ENCODE assay signal across 1 cellular context in the genomic region with DNA sequence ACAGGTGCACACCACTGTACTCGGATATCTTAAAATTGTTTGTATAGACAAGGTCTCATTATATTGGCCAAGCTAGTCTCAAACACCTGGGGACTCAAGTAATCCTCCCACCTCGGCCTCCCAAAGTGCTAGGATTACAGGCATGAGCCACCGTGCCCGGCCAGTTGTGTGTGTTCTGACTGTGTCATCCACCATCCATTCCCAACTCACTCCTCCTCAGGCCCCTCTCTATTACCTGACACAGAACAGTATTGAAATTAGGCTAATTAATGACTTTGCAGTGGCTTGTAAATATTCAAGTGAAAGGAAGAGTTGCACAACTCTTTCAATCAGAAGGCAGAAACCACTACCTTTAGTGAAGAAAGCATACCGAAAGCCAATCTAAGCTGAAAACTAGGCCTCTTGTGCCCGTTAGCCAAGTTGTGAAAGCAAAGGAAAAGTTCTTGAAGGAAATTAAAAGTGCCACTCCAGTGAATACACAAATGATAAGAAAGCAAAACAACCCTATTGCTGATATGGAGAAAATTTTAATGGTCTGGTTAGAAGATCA.
TF ChIP-seq lines count a peak whose summit lies in the region.

No MANE protein-coding gene starts in this region.

TF ChIP-seq in GM23338, 12 proteins besides CTCF, POLR2A, EP300 and RAD21 (continued from another document):
- TF ChIP-seq ZNF331 (CRISPR knock-in tag; IDR thresholded peaks at IDR 0.05; ENCODE audit: low read depth) (no peak), EZH2phosphoT487 (IDR thresholded peaks at IDR 0.05; ENCODE audit: unreplicated experiment) (no peak), JUNB (IDR thresholded peaks at IDR 0.05; ENCODE audit: unreplicated experiment) (no peak)
